In the genomic region with DNA sequence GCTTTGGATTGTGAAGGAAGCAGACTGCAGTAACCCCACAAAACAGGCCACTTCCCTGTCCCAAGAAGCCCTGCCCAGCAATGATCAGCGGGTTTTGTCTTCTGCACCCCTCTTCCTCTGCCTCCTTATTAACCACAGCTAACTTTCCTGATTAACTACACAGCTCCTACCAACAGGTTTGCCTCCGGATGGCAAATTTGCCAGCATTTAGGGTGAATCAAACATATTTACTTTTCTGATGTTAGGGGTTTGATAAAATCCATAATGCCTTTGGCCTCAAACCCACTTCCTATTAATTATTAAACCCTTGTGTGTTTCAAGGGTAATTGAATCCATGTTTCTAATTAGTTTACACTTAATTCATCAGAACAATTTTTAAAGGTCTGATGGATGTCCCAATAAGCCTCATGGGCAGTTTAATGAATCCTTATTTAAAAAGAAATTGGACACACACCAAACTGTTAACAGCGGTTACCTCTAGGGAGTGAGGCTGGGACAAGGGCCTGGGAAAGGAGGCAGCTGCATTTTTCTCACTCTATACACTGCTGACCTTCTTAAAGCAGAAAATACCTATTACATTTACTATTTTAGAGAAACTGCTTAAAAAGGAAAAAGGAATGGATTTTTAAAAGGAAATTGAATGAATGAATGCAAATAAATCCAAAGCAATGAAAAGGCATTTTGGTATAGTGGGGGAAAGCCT, we compare ENCODE assay signal across 24 cellular contexts.
"Had no signal": no experiment of that assay in that cellular context is flagged by ENCODE, and none has a peak within 500 bp of the region (broad histone marks: within the 10 kb centered on the region; RNA-seq: fewer than 3 reads in every experiment).

No MANE protein-coding gene starts in this region.

- H3K9me3 Mint-ChIP-seq: effector memory CD8-positive, alpha-beta T cell had no signal

- H3K27me3 Mint-ChIP-seq: dendritic cell treated with granulocyte-macrophage colony-stimulating factor and Interleukin-4, amounts not matched to agents 40 ng/mL and 50 ng/mL, for 4 days had no signal

- H3K36me3 ChIP-seq: colonic mucosa, esophagus squamous epithelium, gastrocnemius medialis, heart right ventricle, left lung, lower lobe of right lung had no signal

- DNase-seq: colonic mucosa; cortex of kidney; effector CD8-positive, alpha-beta T cell; effector memory CD8-positive, alpha-beta T cell; endodermal cell; erythroblast; esophagus squamous epithelium; foreskin fibroblast; foreskin melanocyte; gastrocnemius medialis; glutamatergic neuron; heart right ventricle; hippocampal formation; left cardiac atrium; left lung; left ventricle myocardium superior; lower lobe of right lung; mesenchymal stem cell; mucosa of descending colon; naive B cell had no signal

- H3K4me1 ChIP-seq: colonic mucosa, esophagus squamous epithelium, gastrocnemius medialis, heart right ventricle, left lung, lower lobe of right lung had no signal

- H3K36me3 Mint-ChIP-seq: mesothelial cell of epicardium, naive B cell had no signal

- ATAC-seq: effector memory CD8-positive, alpha-beta T cell; esophagus mucosa; gastrocnemius medialis; heart right ventricle; left cardiac atrium; left lung; left ventricle myocardium superior; mucosa of descending colon had no signal

- H3K27ac ChIP-seq: colonic mucosa, epithelial cell of prostate, esophagus squamous epithelium, gastrocnemius medialis, heart right ventricle, left lung, lower lobe of right lung had no signal

- H3K27ac Mint-ChIP-seq: dendritic cell treated with granulocyte-macrophage colony-stimulating factor and Interleukin-4, amounts not matched to agents 40 ng/mL and 50 ng/mL, for 4 days; effector memory CD8-positive, alpha-beta T cell; endodermal cell; mesothelial cell of epicardium had no signal

- H3K27me3 ChIP-seq: colonic mucosa, gastrocnemius medialis had no signal

- H3K9me3 ChIP-seq: colonic mucosa, esophagus squamous epithelium, gastrocnemius medialis, heart right ventricle, left lung, lower lobe of right lung, mucosa of descending colon had no signal

- H3K4me1 Mint-ChIP-seq: mesothelial cell of epicardium, naive B cell had no signal

- H3K4me3 Mint-ChIP-seq: dendritic cell treated with granulocyte-macrophage colony-stimulating factor and Interleukin-4, amounts not matched to agents 40 ng/mL and 50 ng/mL, for 4 days; effector memory CD8-positive, alpha-beta T cell; endodermal cell; mesothelial cell of epicardium; naive B cell had no signal

- H3K4me3 ChIP-seq: colonic mucosa, esophagus squamous epithelium, gastrocnemius medialis, heart right ventricle, left lung, lower lobe of right lung, mucosa of descending colon had no signal
